8 cellular contexts compared by ENCODE assay signal in the genomic region with DNA sequence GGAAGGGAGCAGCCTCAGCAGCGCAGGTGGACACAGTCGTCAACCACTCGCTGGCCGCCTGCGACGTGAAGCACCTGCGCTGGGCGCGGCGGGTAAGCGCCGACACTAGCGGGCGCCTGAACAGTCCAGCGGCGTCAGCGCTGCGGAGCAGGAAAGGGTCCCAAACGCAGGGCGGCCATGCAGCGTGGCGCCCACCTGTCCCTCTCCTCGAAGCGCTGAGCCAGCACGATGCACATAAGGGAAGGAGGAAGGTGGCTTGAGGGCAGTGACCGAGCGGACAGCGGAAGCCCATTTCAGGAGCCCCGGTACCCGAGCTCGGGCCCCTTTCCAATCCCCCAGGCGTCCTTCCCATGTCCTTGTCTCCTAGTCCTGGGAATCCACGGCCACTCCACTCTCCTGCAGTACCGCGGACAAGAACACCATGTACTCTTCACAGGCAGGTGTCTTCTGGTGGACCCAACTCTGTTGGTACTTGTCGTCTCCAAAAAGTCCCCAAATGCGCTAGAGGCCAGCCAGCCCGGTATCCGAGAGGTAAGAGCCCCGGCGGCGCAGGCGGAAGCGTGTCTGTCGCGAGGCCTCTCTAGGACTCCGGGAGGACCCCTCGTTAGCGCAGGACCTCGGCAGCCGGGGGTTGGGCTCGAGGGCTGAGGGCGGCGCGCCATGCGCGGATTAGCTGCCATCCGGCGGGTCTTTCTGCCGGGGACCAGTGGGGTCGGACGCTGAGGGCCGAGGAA. TPM values are rescaled to one million over a fixed set of nuclear protein-coding genes. Genes with fewer than 3 reads are reported as not detected.
A peak's percentile ranks its signal among the peaks of the same experiment; 100 is the strongest.
DNase-seq lines count a peak whose midpoint lies in the region; ATAC-seq, FAIRE-seq and TF ChIP-seq lines count a peak whose summit lies in the region.

No MANE protein-coding gene starts in this region.

- H3K36me3 ChIP-seq in A673 (ENCODE audit: insufficient read depth, low read length, poor library complexity, severe bottlenecking), result peaks cover 3% of the 10 kb centered on the region
- H3K36me3 ChIP-seq in duodenal mucosa (ENCODE audit: control insufficient read depth in 1 of 2, insufficient read depth in 2 of 2, low read length in 2 of 2), result peaks cover 5 to 12% of the 10 kb centered on the region in 2 donors
- H3K36me3 ChIP-seq in muscle layer of duodenum (ENCODE audit: control insufficient read depth in 1 of 2, insufficient read depth in 2 of 2, low read length in 2 of 2), result peaks cover 3 to 18% of the 10 kb centered on the region in 2 donors
- no peaks in the 10 kb centered on the region for H3K36me3 ChIP-seq in thymus (ENCODE audit: control insufficient read depth, insufficient read depth)

- WGBS in thymus, result 5% methylated on average over 63 of the region's 63 CpGs

- H3K9ac ChIP-seq in duodenal mucosa (ENCODE audit: low read depth in 1 of 2, low read length in 2 of 2), result peak overlapping the region in 1 of 2 donors; percentile 25

- BruUV-seq in A673 (replicated peaks; lab: Mats Ljungman, UMichigan), result TSS peak; percentile 66

- peaks cover 19% of the 10 kb centered on the region for H3K27me3 ChIP-seq in A673 (replicated peaks; ENCODE audit: insufficient read depth, low read depth, low read length, poor library complexity)
- H3K27me3 ChIP-seq in duodenal mucosa (ENCODE audit: control insufficient read depth in 1 of 2, insufficient read depth in 2 of 2, low read length in 2 of 2), result no peaks in the 10 kb centered on the region
- no peaks in the 10 kb centered on the region for H3K27me3 ChIP-seq in muscle layer of duodenum (ENCODE audit: low read depth, low read length)
- peaks cover 8% of the 10 kb centered on the region for H3K27me3 ChIP-seq in thymus (ENCODE audit: control insufficient read depth, insufficient read depth)

- CTCF ChIA-PET in A673 (lab: Charles Lee), result interaction anchor here (0.6 kb wide), 1 partner anchor 18 kb away, joined by 3 read pairs; no protein-coding TSS in a partner anchor

- intact Hi-C loops in A673 (cut with micrococcal nuclease; ENCODE audit: unreplicated experiment), result no loop called here

- ATAC-seq in GM19452 (IDR thresholded peaks at IDR 0.05; ENCODE audit: unreplicated experiment), result no peak

- H3K4me1 ChIP-seq in A673 (ENCODE audit: insufficient read depth, low read length, poor library complexity, severe bottlenecking), result no peaks in the 10 kb centered on the region
- H3K4me1 ChIP-seq in duodenal mucosa (ENCODE audit: control insufficient read depth in 1 of 2, insufficient read depth in 2 of 2, low read length in 2 of 2), result no peaks in the 10 kb centered on the region
- H3K4me1 ChIP-seq in muscle layer of duodenum (ENCODE audit: control insufficient read depth in 1 of 2, insufficient read depth in 2 of 2, low read length in 2 of 2), result peaks cover 0 to 11% of the 10 kb centered on the region in 2 donors
- H3K4me1 ChIP-seq in thymus (ENCODE audit: control insufficient read depth, insufficient read depth, low read length), result no peaks in the 10 kb centered on the region

- H3K9me3 ChIP-seq in A673 (ENCODE audit: low read depth, low read length, poor library complexity, severe bottlenecking) (peaks cover 53% of the 10 kb centered on the region), duodenal mucosa (ENCODE audit: control insufficient read depth in 1 of 2, low read length in 2 of 2) (peaks cover 41 to 45% of the 10 kb centered on the region in 2 donors), muscle layer of duodenum (ENCODE audit: control insufficient read depth in 1 of 2, low read length in 2 of 2) (peaks cover 35 to 46% of the 10 kb centered on the region in 2 donors), thymus (ENCODE audit: control insufficient read depth) (peaks cover 23% of the 10 kb centered on the region)

- no peak for TF ChIP-seq CTCF in A673 (conservative IDR thresholded peaks at IDR 0.05; ENCODE audit: low read depth, low read length)

- FAIRE-seq in HTR-8/SVneo (lab: Jason Lieb, UNC), result no peak

- H3K4me3 ChIP-seq in A673 (ENCODE audit: low read depth, low read length, poor library complexity, severe bottlenecking) (peak overlapping the region; percentile 39), duodenal mucosa (ENCODE audit: low read depth in 1 of 2, low read length in 2 of 2) (peak overlapping the region; percentile 65 to 66), muscle layer of duodenum (ENCODE audit: low read depth in 1 of 2, low read length in 2 of 2) (peak overlapping the region; percentile 63 to 73), thymus (ENCODE audit: low read length) (peak overlapping the region; percentile 32)

- POLR2A ChIA-PET in A673 (lab: Charles Lee; ENCODE audit: low non-redundant PET), result no interaction called here

- DNase-seq in A673 (ENCODE audit: low spot score), result peak; percentile 67
- peak; percentile 5 to 30 for DNase-seq in NCI-H446 (lab: John Stamatoyannopoulos, UW)
- no peak for DNase-seq in HTR-8/SVneo (ENCODE audit: insufficient read length, low spot score)
- DNase-seq in A172 (ENCODE audit: low spot score), result no peak

- H3K27ac ChIP-seq in A673 (ENCODE audit: low read depth, low read length, poor library complexity, severe bottlenecking) (no peak overlapping the region), duodenal mucosa (ENCODE audit: low read depth, low read length) (no peak overlapping the region), muscle layer of duodenum (ENCODE audit: low read length) (no peak overlapping the region), thymus (ENCODE audit: low read depth) (no peak overlapping the region)

RNA-seq across cellular contexts. Expression of gene ZNF232, which starts 14.4 kb away (rescaled TPM):
- total RNA-seq in A673 (2021), result 28.1 and 31.6 TPM in 2 replicates
- polyA plus RNA-seq in thymus, result 9.9 TPM
- not detected in 2 replicates for total RNA-seq in A172 (2014; rRNA removed; shearing (Covaris generic))

RNA-seq across cellular contexts. Expression of gene USP6, which starts 18.6 kb away (rescaled TPM):
- total RNA-seq in A673 (2021), result 0.07 and 0.24 TPM in 2 replicates
- 0.30 TPM for polyA plus RNA-seq in thymus
- total RNA-seq in A172 (2014; rRNA removed; shearing (Covaris generic)), result 0.07 TPM in 1 of 2 replicates, not detected in the other

RNA-seq across cellular contexts. Expression of gene ZFP3, which starts 19.0 kb away (rescaled TPM):
- total RNA-seq in A673 (2021), result 8.4 and 8.9 TPM in 2 replicates
- 4.6 TPM for polyA plus RNA-seq in thymus
- total RNA-seq in A172 (2014; rRNA removed; shearing (Covaris generic)), result 0.72 and 1.1 TPM in 2 replicates

Comparison
In these comparisons a context has a peak if more than half of its experiments do, and no peak if none do; other contexts are left out.
1. DNase-seq: peak in A673 (single experiment) and NCI-H446 (2 of 2); none in HTR-8/SVneo (single experiment) and A172 (single experiment).
2. RNA of gene ZNF232, which starts 14.4 kb away (total RNA-seq): 28.1 to 31.6 TPM in A673; not detected in A172; every median in the first group is over 10 times any median in the second.
3. Peak in every context shown above with its lines, with median percentiles within 50 percentile points of each other: H3K4me3 ChIP-seq.